ENCODE assay signal across 15 cellular contexts in genomic region chr6:34529665-34530327, GRCh38. TPM values are rescaled to one million over a fixed set of nuclear protein-coding genes. Genes with fewer than 3 reads are reported as not detected.
DNase-seq lines count a peak whose midpoint lies in the region; ATAC-seq and TF ChIP-seq lines count a peak whose summit lies in the region.
"Had no signal": no experiment of that assay in that cellular context is flagged by ENCODE, and none has a peak within 500 bp of the region (broad histone marks: within the 10 kb centered on the region; RNA-seq: fewer than 3 reads in every experiment).

No MANE protein-coding gene starts in this region.

- H3K27me3 ChIP-seq in PC-9 (ENCODE audit: insufficient read depth, low read depth) (no peaks in the 10 kb centered on the region), hepatocyte (no peaks in the 10 kb centered on the region)
- H3K27me3 ChIP-seq: adrenal gland had no signal

- H3K4me3 ChIP-seq in PC-9, result no peak overlapping the region
- no peak overlapping the region for H3K4me3 ChIP-seq in hepatocyte
- H3K4me3 ChIP-seq: adrenal gland, skin epidermis, thoracic aorta had no signal

- H3K4me1 ChIP-seq in PC-9 (replicated peaks; ENCODE audit: insufficient read depth), result peaks cover 12% of the 10 kb centered on the region
- peaks cover 8% of the 10 kb centered on the region for H3K4me1 ChIP-seq in hepatocyte (ENCODE audit: insufficient read depth)

- 86% methylated on average over 10 of the region's 10 CpGs for WGBS in hepatocyte (ENCODE audit: low lambda C conversion rate, missing lambda C conversion rate)

- peaks cover 14% of the 10 kb centered on the region for H3K4me1 Mint-ChIP-seq in stimulated activated effector memory CD8-positive, alpha-beta T cell treated with anti-CD3 and anti-CD28 coated beads, Interleukin-12 subunit alpha, Interleukin-12 subunit beta, amount 100 ng/mL, for 72 hours
- H3K4me1 Mint-ChIP-seq in activated CD8-positive, alpha-beta T cell treated with anti-CD3 and anti-CD28 coated beads for 36 hours (ENCODE audit: low read depth), result peaks cover 5% of the 10 kb centered on the region

- no peak overlapping the region for H3K4me3 Mint-ChIP-seq in stimulated activated effector memory CD8-positive, alpha-beta T cell treated with anti-CD3 and anti-CD28 coated beads, Interleukin-12 subunit alpha, Interleukin-12 subunit beta, amount 100 ng/mL, for 72 hours
- H3K4me3 Mint-ChIP-seq in activated CD8-positive, alpha-beta T cell treated with anti-CD3 and anti-CD28 coated beads for 36 hours, result no peak overlapping the region
- H3K4me3 Mint-ChIP-seq: activated T-cell treated with anti-CD3 and anti-CD28 coated beads, Interleukin-2, amount 50 U/mL, for 24 hours had no signal

- peak overlapping the region; percentile 48 for H3K27ac Mint-ChIP-seq in stimulated activated effector memory CD8-positive, alpha-beta T cell treated with anti-CD3 and anti-CD28 coated beads, Interleukin-12 subunit alpha, Interleukin-12 subunit beta, amount 100 ng/mL, for 72 hours
- H3K27ac Mint-ChIP-seq in activated CD8-positive, alpha-beta T cell treated with anti-CD3 and anti-CD28 coated beads for 36 hours, result no peak overlapping the region
- H3K27ac Mint-ChIP-seq: activated T-cell treated with anti-CD3 and anti-CD28 coated beads, Interleukin-2, amount 50 U/mL, for 24 hours had no signal

- H3K36me3 ChIP-seq in PC-9 (ENCODE audit: low read depth) (no peaks in the 10 kb centered on the region), hepatocyte (replicated peaks; ENCODE audit: insufficient read depth, low read depth) (no peaks in the 10 kb centered on the region)
- H3K36me3 ChIP-seq: adrenal gland, thoracic aorta had no signal

- no peak for ATAC-seq in stimulated activated effector memory CD8-positive, alpha-beta T cell treated with anti-CD3 and anti-CD28 coated beads, Interleukin-12 subunit alpha, Interleukin-12 subunit beta, amount 100 ng/mL, for 72 hours
- no peak for ATAC-seq in HG02763 (IDR thresholded peaks at IDR 0.05; ENCODE audit: unreplicated experiment)
- no peak for ATAC-seq in activated CD8-positive, alpha-beta T cell treated with anti-CD3 and anti-CD28 coated beads for 36 hours

- BruUV-seq in PC-9 (replicated peaks; lab: Mats Ljungman, UMichigan), result no TSS peak

- H3K79me2 ChIP-seq in PC-9 (ENCODE audit: low read depth), result no peaks in the 10 kb centered on the region
- H3K79me2 ChIP-seq in hepatocyte, result no peaks in the 10 kb centered on the region

- H3F3A ChIP-seq in PC-9 (ENCODE audit: insufficient read depth, low read depth), result peaks cover 4% of the 10 kb centered on the region; the same call in 1 of the 2 replicates

- intact Hi-C loops in PC-9 (cut with micrococcal nuclease; ENCODE audit: unreplicated experiment), result loop anchor here (5.0 kb wide), 2 partner anchors 67 to 713 kb away; no protein-coding TSS in a partner anchor
- intact Hi-C loops in activated CD8-positive, alpha-beta T cell treated with anti-CD3 and anti-CD28 coated beads for 36 hours (cut with micrococcal nuclease), result loop anchor here (5.0 kb wide), 1 partner anchor 78 kb away; no protein-coding TSS in a partner anchor

- H3K4me2 ChIP-seq in PC-9, result no peak overlapping the region
- H3K4me2 ChIP-seq in hepatocyte, result no peak overlapping the region

- H2AFZ ChIP-seq in PC-9 (no peak overlapping the region), hepatocyte (no peak overlapping the region)

- no peaks in the 10 kb centered on the region for H3K27me3 Mint-ChIP-seq in activated CD8-positive, alpha-beta T cell treated with anti-CD3 and anti-CD28 coated beads for 36 hours
- H3K27me3 Mint-ChIP-seq: activated T-cell treated with anti-CD3 and anti-CD28 coated beads, Interleukin-2, amount 50 U/mL, for 24 hours had no signal

- no peaks in the 10 kb centered on the region for H4K20me1 ChIP-seq in PC-9 (ENCODE audit: insufficient read depth)
- no peaks in the 10 kb centered on the region for H4K20me1 ChIP-seq in hepatocyte (ENCODE audit: insufficient read depth, poor library complexity, severe bottlenecking)

- DNase-seq in DMS 273 (lab: John Stamatoyannopoulos, UW; ENCODE audit: unreplicated experiment) (peak; percentile 47), DMS 273 treated with DMSO at 0.1 percent for 48 hours (lab: John Stamatoyannopoulos, UW) (no peak), PC-9 (peak in 1 of 2 experiments; percentile 41), hepatocyte (ENCODE audit: low spot score) (peak; percentile 32), HCEC 1CT (no peak)
- DNase-seq in stimulated activated effector memory CD8-positive, alpha-beta T cell treated with anti-CD3 and anti-CD28 coated beads, Interleukin-12 subunit alpha, Interleukin-12 subunit beta, amount 100 ng/mL, for 72 hours (ENCODE audit: low spot score in 2 of 2), result no peak
- DNase-seq in activated CD8-positive, alpha-beta T cell treated with anti-CD3 and anti-CD28 coated beads for 36 hours, result no peak
- DNase-seq: 8988T; activated CD4-positive, alpha-beta T cell treated with anti-CD3 and anti-CD28 coated beads for 1 hour; activated T-cell treated with anti-CD3 and anti-CD28 coated beads, Interleukin-2, amount 50 U/mL, for 24 hours; adrenal gland; NCI-H187 had no signal

- no peaks in the 10 kb centered on the region for H3K9me3 Mint-ChIP-seq in stimulated activated effector memory CD8-positive, alpha-beta T cell treated with anti-CD3 and anti-CD28 coated beads, Interleukin-12 subunit alpha, Interleukin-12 subunit beta, amount 100 ng/mL, for 72 hours
- H3K9me3 Mint-ChIP-seq in activated CD8-positive, alpha-beta T cell treated with anti-CD3 and anti-CD28 coated beads for 36 hours, result no peaks in the 10 kb centered on the region
- H3K9me3 Mint-ChIP-seq: activated T-cell treated with anti-CD3 and anti-CD28 coated beads, Interleukin-2, amount 50 U/mL, for 24 hours had no signal

- no peaks in the 10 kb centered on the region for H3K9me3 ChIP-seq in PC-9 (ENCODE audit: insufficient read depth, low read depth)
- H3K9me3 ChIP-seq in hepatocyte (ENCODE audit: low read depth), result no peaks in the 10 kb centered on the region
- H3K9me3 ChIP-seq: adrenal gland, thoracic aorta had no signal

- H3K36me3 Mint-ChIP-seq in stimulated activated effector memory CD8-positive, alpha-beta T cell treated with anti-CD3 and anti-CD28 coated beads, Interleukin-12 subunit alpha, Interleukin-12 subunit beta, amount 100 ng/mL, for 72 hours, result no peaks in the 10 kb centered on the region
- H3K36me3 Mint-ChIP-seq in activated CD8-positive, alpha-beta T cell treated with anti-CD3 and anti-CD28 coated beads for 36 hours (ENCODE audit: low read depth), result no peaks in the 10 kb centered on the region

- TF ChIP-seq CTCF in PC-9 (conservative IDR thresholded peaks at IDR 0.05) (peak; percentile 29; the same call in 1 of the 2 replicates), hepatocyte (IDR thresholded peaks at IDR 0.05; ENCODE audit: poor library complexity) (no peak)
- TF ChIP-seq CTCF in activated CD8-positive, alpha-beta T cell treated with anti-CD3 and anti-CD28 coated beads for 36 hours (IDR thresholded peaks at IDR 0.05), result no peak

- POLR2A ChIA-PET in PC-9 (lab: Charles Lee; ENCODE audit: unreplicated experiment), result no interaction called here
- POLR2A ChIA-PET in activated CD8-positive, alpha-beta T cell treated with anti-CD3 and anti-CD28 coated beads for 36 hours (lab: Charles Lee), result no interaction called here

- no peaks in the 10 kb centered on the region for H3K9me2 ChIP-seq in PC-9 (ENCODE audit: insufficient read depth)
- no peaks in the 10 kb centered on the region for H3K9me2 ChIP-seq in hepatocyte (replicated peaks; ENCODE audit: insufficient read depth)

- H3K27ac ChIP-seq in PC-9, result no peak overlapping the region
- H3K27ac ChIP-seq in hepatocyte, result no peak overlapping the region
- H3K27ac ChIP-seq: adrenal gland, skin epidermis, thoracic aorta had no signal

- CTCF ChIA-PET in PC-9 (lab: Charles Lee), result no interaction called here
- CTCF ChIA-PET in activated CD8-positive, alpha-beta T cell treated with anti-CD3 and anti-CD28 coated beads for 36 hours (lab: Charles Lee), result interaction anchor here (1.1 kb wide), 1 partner anchor 80 kb away, joined by 5 read pairs; no protein-coding TSS in a partner anchor

RNA-seq across cellular contexts. Expression of gene SPDEF, which starts 26.3 kb away (rescaled TPM):
- total RNA-seq in PC-9 (2021) (0.85 and 1.4 TPM in 2 replicates), hepatocyte (0.48 and 1.5 TPM in 2 replicates)
- 0.34 and 0.80 TPM in 2 replicates for polyA plus RNA-seq in hepatocyte
- not detected for total RNA-seq in activated CD8-positive, alpha-beta T cell treated with anti-CD3 and anti-CD28 coated beads for 36 hours
- total RNA-seq: thoracic aorta had no signal

Comparison
In these comparisons a context has a peak if more than half of its experiments do, and no peak if none do; other contexts are left out.
1. DNase-seq: peak in DMS 273 (single experiment) and hepatocyte (single experiment); none in DMS 273 treated with DMSO at 0.1 percent for 48 hours (single experiment), stimulated activated effector memory CD8-positive, alpha-beta T cell treated with anti-CD3 and anti-CD28 coated beads, Interleukin-12 subunit alpha, Interleukin-12 subunit beta, amount 100 ng/mL, for 72 hours (0 of 2), activated CD8-positive, alpha-beta T cell treated with anti-CD3 and anti-CD28 coated beads for 36 hours (single experiment) and HCEC 1CT (single experiment).